26 cellular contexts compared by ENCODE assay signal in genomic region chr22:49866646-49867045, GRCh38. TPM values are rescaled to one million over a fixed set of nuclear protein-coding genes. Genes with fewer than 3 reads are reported as not detected.
DNase-seq lines count a peak whose midpoint lies in the region; ATAC-seq and TF ChIP-seq lines count a peak whose summit lies in the region.
"Had no signal": no experiment of that assay in that cellular context is flagged by ENCODE, and none has a peak within 500 bp of the region (broad histone marks: within the 10 kb centered on the region; RNA-seq: fewer than 3 reads in every experiment).

No MANE protein-coding gene starts in this region.

- H3K4me1 ChIP-seq in mesendoderm (ENCODE audit: control insufficient read depth, low read depth, low read length) = no peaks in the 10 kb centered on the region
- H3K4me1 ChIP-seq: esophagus muscularis mucosa, foreskin keratinocyte had no signal

- no peak overlapping the region for H2BK5ac ChIP-seq in mesendoderm (ENCODE audit: low read length)

- H3K56ac ChIP-seq in mesendoderm (ENCODE audit: low read length) = no peak overlapping the region

- H3K9me3 Mint-ChIP-seq in activated T-cell treated with anti-CD3 and anti-CD28 coated beads, Interleukin-2, amount 50 U/mL, for 24 hours = peaks cover 24% of the 10 kb centered on the region
- H3K9me3 Mint-ChIP-seq in activated CD8-positive, alpha-beta T cell treated with anti-CD3 and anti-CD28 coated beads for 36 hours = peaks cover 25% of the 10 kb centered on the region

- H3K4me3 Mint-ChIP-seq in activated T-cell treated with anti-CD3 and anti-CD28 coated beads, Interleukin-2, amount 50 U/mL, for 24 hours = no peak overlapping the region
- peak overlapping the region; percentile 5 for H3K4me3 Mint-ChIP-seq in activated CD8-positive, alpha-beta T cell treated with anti-CD3 and anti-CD28 coated beads for 36 hours
- H3K4me3 Mint-ChIP-seq: activated naive CD8-positive, alpha-beta T cell treated with anti-CD3 and anti-CD28 coated beads, Interleukin-2, amount 10 ng/mL, durations not matched to agents 7 days and 5 days had no signal

- H3K4me1 Mint-ChIP-seq in activated T-cell treated with anti-CD3 and anti-CD28 coated beads, Interleukin-2, amount 50 U/mL, for 24 hours (ENCODE audit: low read depth) = peaks cover 75% of the 10 kb centered on the region
- peaks cover 64% of the 10 kb centered on the region for H3K4me1 Mint-ChIP-seq in activated CD8-positive, alpha-beta T cell treated with anti-CD3 and anti-CD28 coated beads for 36 hours (ENCODE audit: low read depth)

- intact Hi-C loops in activated CD8-positive, alpha-beta T cell treated with anti-CD3 and anti-CD28 coated beads for 36 hours (cut with micrococcal nuclease) = no loop called here
- intact Hi-C loops in posterior vena cava (cut with DNase I) = no loop called here

- H4K5ac ChIP-seq in mesendoderm (ENCODE audit: low read length) = no peak overlapping the region

- H3K4me3 ChIP-seq in HL-60 (replicated peaks; ENCODE audit: insufficient read depth, low read length) (no peak overlapping the region), mesendoderm (ENCODE audit: low read length) (no peak overlapping the region)
- H3K4me3 ChIP-seq: BLaER1, esophagus muscularis mucosa, GM23248, lung, ovary, PC-9, skin epidermis, upper lobe of left lung had no signal

- no peaks in the 10 kb centered on the region for H3K27me3 Mint-ChIP-seq in activated T-cell treated with anti-CD3 and anti-CD28 coated beads, Interleukin-2, amount 50 U/mL, for 24 hours
- no peaks in the 10 kb centered on the region for H3K27me3 Mint-ChIP-seq in activated CD8-positive, alpha-beta T cell treated with anti-CD3 and anti-CD28 coated beads for 36 hours
- H3K27me3 Mint-ChIP-seq: activated naive CD8-positive, alpha-beta T cell treated with anti-CD3 and anti-CD28 coated beads, Interleukin-2, amount 10 ng/mL, durations not matched to agents 7 days and 5 days had no signal

- ATAC-seq in activated CD8-positive, alpha-beta T cell treated with anti-CD3 and anti-CD28 coated beads for 36 hours = no peak
- ATAC-seq: foreskin keratinocyte had no signal

- peaks cover 40% of the 10 kb centered on the region for H3K79me1 ChIP-seq in mesendoderm (ENCODE audit: low read length)

- no peak overlapping the region for H3K18ac ChIP-seq in mesendoderm (ENCODE audit: low read length)

- H3K9ac ChIP-seq in mesendoderm (ENCODE audit: low read length) = no peak overlapping the region
- H3K9ac ChIP-seq: BLaER1, GM23248 had no signal

- no peak overlapping the region for H3K23ac ChIP-seq in mesendoderm (ENCODE audit: low read length)

- no peak overlapping the region for H3K27ac Mint-ChIP-seq in activated T-cell treated with anti-CD3 and anti-CD28 coated beads, Interleukin-2, amount 50 U/mL, for 24 hours
- peak overlapping the region; percentile 28 for H3K27ac Mint-ChIP-seq in activated CD8-positive, alpha-beta T cell treated with anti-CD3 and anti-CD28 coated beads for 36 hours
- H3K27ac Mint-ChIP-seq: activated naive CD8-positive, alpha-beta T cell treated with anti-CD3 and anti-CD28 coated beads, Interleukin-2, amount 10 ng/mL, durations not matched to agents 7 days and 5 days had no signal

- no peak overlapping the region for H2AK5ac ChIP-seq in mesendoderm (ENCODE audit: low read length)

- peak overlapping the region; percentile 72 for H3K27ac ChIP-seq in HL-60 (replicated peaks)
- H3K27ac ChIP-seq in mesendoderm (ENCODE audit: low read depth, low read length) = no peak overlapping the region
- H3K27ac ChIP-seq: BLaER1, esophagus muscularis mucosa, foreskin keratinocyte, GM23248, ovary, PC-9 had no signal

- no peak overlapping the region for H3K4me2 ChIP-seq in mesendoderm (ENCODE audit: low read length)
- H3K4me2 ChIP-seq: BLaER1, PC-9 had no signal

- DNase-seq in activated T-cell treated with anti-CD3 and anti-CD28 coated beads, Interleukin-2, amount 50 U/mL, for 1 hour = peak; percentile 10
- no peak for DNase-seq in activated T-cell treated with anti-CD3 and anti-CD28 coated beads, Interleukin-2, amount 50 U/mL, for 24 hours
- DNase-seq in HL-60 (ENCODE audit: low read depth in 1 of 2, low spot score in 1 of 2) = peak in 1 of 2 experiments; percentile 35
- no peak for DNase-seq in activated CD8-positive, alpha-beta T cell treated with anti-CD3 and anti-CD28 coated beads for 36 hours
- peak; percentile 11 for DNase-seq in posterior vena cava (ENCODE audit: low spot score)
- DNase-seq in mesendoderm = no peak
- DNase-seq in foreskin melanocyte = no peak
- DNase-seq in NCI-H748 (lab: John Stamatoyannopoulos, UW; ENCODE audit: unreplicated experiment) = no peak
- DNase-seq: ACHN; activated naive CD8-positive, alpha-beta T cell treated with anti-CD3 and anti-CD28 coated beads, Interleukin-2, amount 10 ng/mL, durations not matched to agents 7 days and 5 days; cortex of kidney; foreskin keratinocyte; GM23248; NCI-H1092; NCI-H187 treated with DMSO at 0.1 percent for 48 hours; NCI-H524 treated with DMSO at 0.1 percent for 48 hours; ovary; PC-9; retina; Right ventricle myocardium superior; substantia nigra had no signal

- H3K36me3 Mint-ChIP-seq in activated T-cell treated with anti-CD3 and anti-CD28 coated beads, Interleukin-2, amount 50 U/mL, for 24 hours (ENCODE audit: low read depth) = peaks cover 54% of the 10 kb centered on the region
- peaks cover 61% of the 10 kb centered on the region for H3K36me3 Mint-ChIP-seq in activated CD8-positive, alpha-beta T cell treated with anti-CD3 and anti-CD28 coated beads for 36 hours (ENCODE audit: low read depth)

- H3K27me3 ChIP-seq in HL-60 (ENCODE audit: insufficient read depth, poor library complexity, severe bottlenecking) (no peaks in the 10 kb centered on the region), mesendoderm (ENCODE audit: insufficient read depth, low read length, poor library complexity) (no peaks in the 10 kb centered on the region)
- H3K27me3 ChIP-seq: BLaER1, foreskin keratinocyte, ovary, upper lobe of left lung had no signal

- no peak overlapping the region for H2BK15ac ChIP-seq in mesendoderm (replicated peaks; ENCODE audit: low read depth)

- no peak overlapping the region for H3K4ac ChIP-seq in mesendoderm (ENCODE audit: low read depth, low read length)

- no CpG with 5 or more reads among the region's 8 CpGs for WGBS in mesendoderm (ENCODE audit: extremely low coverage, insufficient coverage, low lambda C conversion rate)

- TF ChIP-seq CTCF in HL-60 (IDR thresholded peaks at IDR 0.05; ENCODE audit: insufficient read depth, low read length) = no peak
- no peak for TF ChIP-seq CTCF in activated CD8-positive, alpha-beta T cell treated with anti-CD3 and anti-CD28 coated beads for 36 hours (IDR thresholded peaks at IDR 0.05)

- H2BK120ac ChIP-seq in mesendoderm (ENCODE audit: low read depth, low read length) = no peak overlapping the region

- CTCF ChIA-PET in activated CD8-positive, alpha-beta T cell treated with anti-CD3 and anti-CD28 coated beads for 36 hours (lab: Charles Lee) = interaction anchor here (0.7 kb wide), 1 partner anchor 130 kb away, joined by 3 read pairs; no protein-coding TSS in a partner anchor

- POLR2A ChIA-PET in activated CD8-positive, alpha-beta T cell treated with anti-CD3 and anti-CD28 coated beads for 36 hours (lab: Charles Lee) = interaction anchor here (2.8 kb wide), 1 partner anchor 12 kb away, joined by 10 read pairs; the partner anchor contains the start of gene ZBED4

- peaks cover 2% of the 10 kb centered on the region for H3K36me3 ChIP-seq in mesendoderm (ENCODE audit: control insufficient read depth, insufficient read depth, low read length)
- H3K36me3 ChIP-seq: ovary, upper lobe of left lung had no signal

- H3K79me2 ChIP-seq in mesendoderm (ENCODE audit: control insufficient read depth, insufficient read depth, low read length) = peaks cover 57% of the 10 kb centered on the region

- H4K8ac ChIP-seq in mesendoderm (ENCODE audit: low read depth, low read length) = no peak overlapping the region

RNA-seq across cellular contexts. Expression of gene ZBED4, which starts 13.0 kb away (rescaled TPM):
- total RNA-seq in activated CD8-positive, alpha-beta T cell treated with anti-CD3 and anti-CD28 coated beads for 36 hours = 10 to 100 TPM; 19.7 to 20.1 TPM
- 1 to 10 TPM; 7.3 to 8.5 TPM for total RNA-seq in posterior vena cava
- polyA plus RNA-seq in mesendoderm (2013, experiment 1 of 2) = 15.9 TPM
- polyA plus RNA-seq in mesendoderm (2013, experiment 2 of 2) = 16.1 TPM

RNA-seq across cellular contexts. Expression of gene BRD1, which starts 39.0 kb away (rescaled TPM):
- 10 to 100 TPM; 24.5 to 29.0 TPM for total RNA-seq in activated CD8-positive, alpha-beta T cell treated with anti-CD3 and anti-CD28 coated beads for 36 hours
- 10 to 100 TPM; 20.8 to 21.7 TPM for total RNA-seq in posterior vena cava
- 14.7 TPM for polyA plus RNA-seq in mesendoderm (2013, experiment 1 of 2)
- polyA plus RNA-seq in mesendoderm (2013, experiment 2 of 2) = 14.5 TPM

RNA-seq across cellular contexts. Expression of gene ALG12, which starts 51.6 kb away (rescaled TPM):
- 10 to 100 TPM; 10.7 to 12.0 TPM for total RNA-seq in activated CD8-positive, alpha-beta T cell treated with anti-CD3 and anti-CD28 coated beads for 36 hours
- 10 to 100 TPM in 1 of 2 donors, 1 to 10 TPM in 1; 8.9 to 11.7 TPM for total RNA-seq in posterior vena cava
- polyA plus RNA-seq in mesendoderm (2013, experiment 1 of 2) = 11.0 TPM
- 11.4 TPM for polyA plus RNA-seq in mesendoderm (2013, experiment 2 of 2)

RNA-seq across cellular contexts. Expression of gene CRELD2, which starts 51.8 kb away (rescaled TPM):
- total RNA-seq in activated CD8-positive, alpha-beta T cell treated with anti-CD3 and anti-CD28 coated beads for 36 hours = 10 to 100 TPM; 26.1 to 28.2 TPM
- 10 to 100 TPM; 27.5 to 45.4 TPM for total RNA-seq in posterior vena cava
- 18.7 TPM for polyA plus RNA-seq in mesendoderm (2013, experiment 1 of 2)
- polyA plus RNA-seq in mesendoderm (2013, experiment 2 of 2) = 18.4 TPM

Comparison
In these comparisons a context has a peak if more than half of its experiments do, and no peak if none do; other contexts are left out.
1. DNase-seq: peak in activated T-cell treated with anti-CD3 and anti-CD28 coated beads, Interleukin-2, amount 50 U/mL, for 1 hour (single experiment) and posterior vena cava (single experiment); none in activated T-cell treated with anti-CD3 and anti-CD28 coated beads, Interleukin-2, amount 50 U/mL, for 24 hours (single experiment), activated CD8-positive, alpha-beta T cell treated with anti-CD3 and anti-CD28 coated beads for 36 hours (single experiment), mesendoderm (single experiment), foreskin melanocyte (single experiment) and NCI-H748 (single experiment).